ENCODE assay signal across 1 cellular context in the genomic region with DNA sequence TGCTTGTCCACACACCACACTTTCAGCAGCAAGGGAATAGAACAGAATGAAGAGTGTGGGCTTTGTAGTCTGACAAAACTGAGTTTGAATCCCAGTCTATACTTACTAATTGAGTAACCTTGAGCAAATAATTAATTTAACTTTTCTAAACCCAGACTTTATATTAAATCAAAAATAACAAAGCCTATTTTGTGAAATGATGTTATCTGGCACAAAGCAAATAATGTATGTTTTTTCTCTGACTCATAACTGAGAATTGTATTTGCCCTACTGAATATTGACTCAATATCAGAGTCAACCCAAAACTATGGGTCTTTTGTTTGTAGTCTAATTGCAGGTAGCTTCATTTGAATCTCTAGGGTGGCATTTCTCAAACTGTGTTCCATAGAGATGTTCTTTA.
TF ChIP-seq lines count a peak whose summit lies in the region.

No MANE protein-coding gene starts in this region.

TF ChIP-seq in SK-N-SH treated with all-trans-retinoic acid at 6 μM for 48 hours, 23 proteins besides CTCF, POLR2A, EP300 and RAD21 (continued from another document):
- TF ChIP-seq, protein P1, sequence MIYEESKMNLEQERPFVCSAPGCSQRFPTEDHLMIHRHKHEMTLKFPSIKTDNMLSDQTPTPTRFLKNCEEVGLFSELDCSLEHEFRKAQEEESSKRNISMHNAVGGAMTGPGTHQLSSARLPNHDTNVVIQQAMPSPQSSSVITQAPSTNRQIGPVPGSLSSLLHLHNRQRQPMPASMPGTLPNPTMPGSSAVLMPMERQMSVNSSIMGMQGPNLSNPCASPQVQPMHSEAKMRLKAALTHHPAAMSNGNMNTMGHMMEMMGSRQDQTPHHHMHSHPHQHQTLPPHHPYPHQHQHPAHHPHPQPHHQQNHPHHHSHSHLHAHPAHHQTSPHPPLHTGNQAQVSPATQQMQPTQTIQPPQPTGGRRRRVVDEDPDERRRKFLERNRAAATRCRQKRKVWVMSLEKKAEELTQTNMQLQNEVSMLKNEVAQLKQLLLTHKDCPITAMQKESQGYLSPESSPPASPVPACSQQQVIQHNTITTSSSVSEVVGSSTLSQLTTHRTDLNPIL (CRISPR knock-in tag; IDR thresholded peaks at IDR 0.05; ENCODE audit: low read depth) = no peak
- TF ChIP-seq OSR1 (CRISPR knock-in tag; IDR thresholded peaks at IDR 0.05) (no peak), PPARA (CRISPR knock-in tag; IDR thresholded peaks at IDR 0.05; ENCODE audit: borderline replicate concordance) (no peak), ZNF70 (CRISPR knock-in tag; IDR thresholded peaks at IDR 0.05) (no peak)
- TF ChIP-seq, protein P2, sequence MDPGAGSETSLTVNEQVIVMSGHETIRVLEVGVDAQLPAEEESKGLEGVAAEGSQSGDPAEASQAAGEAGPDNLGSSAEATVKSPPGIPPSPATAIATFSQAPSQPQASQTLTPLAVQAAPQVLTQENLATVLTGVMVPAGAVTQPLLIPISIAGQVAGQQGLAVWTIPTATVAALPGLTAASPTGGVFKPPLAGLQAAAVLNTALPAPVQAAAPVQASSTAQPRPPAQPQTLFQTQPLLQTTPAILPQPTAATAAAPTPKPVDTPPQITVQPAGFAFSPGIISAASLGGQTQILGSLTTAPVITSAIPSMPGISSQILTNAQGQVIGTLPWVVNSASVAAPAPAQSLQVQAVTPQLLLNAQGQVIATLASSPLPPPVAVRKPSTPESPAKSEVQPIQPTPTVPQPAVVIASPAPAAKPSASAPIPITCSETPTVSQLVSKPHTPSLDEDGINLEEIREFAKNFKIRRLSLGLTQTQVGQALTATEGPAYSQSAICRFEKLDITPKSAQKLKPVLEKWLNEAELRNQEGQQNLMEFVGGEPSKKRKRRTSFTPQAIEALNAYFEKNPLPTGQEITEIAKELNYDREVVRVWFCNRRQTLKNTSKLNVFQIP (CRISPR knock-in tag; IDR thresholded peaks at IDR 0.05; ENCODE audit: borderline replicate concordance, low read depth) = no peak
